In the genomic region with DNA sequence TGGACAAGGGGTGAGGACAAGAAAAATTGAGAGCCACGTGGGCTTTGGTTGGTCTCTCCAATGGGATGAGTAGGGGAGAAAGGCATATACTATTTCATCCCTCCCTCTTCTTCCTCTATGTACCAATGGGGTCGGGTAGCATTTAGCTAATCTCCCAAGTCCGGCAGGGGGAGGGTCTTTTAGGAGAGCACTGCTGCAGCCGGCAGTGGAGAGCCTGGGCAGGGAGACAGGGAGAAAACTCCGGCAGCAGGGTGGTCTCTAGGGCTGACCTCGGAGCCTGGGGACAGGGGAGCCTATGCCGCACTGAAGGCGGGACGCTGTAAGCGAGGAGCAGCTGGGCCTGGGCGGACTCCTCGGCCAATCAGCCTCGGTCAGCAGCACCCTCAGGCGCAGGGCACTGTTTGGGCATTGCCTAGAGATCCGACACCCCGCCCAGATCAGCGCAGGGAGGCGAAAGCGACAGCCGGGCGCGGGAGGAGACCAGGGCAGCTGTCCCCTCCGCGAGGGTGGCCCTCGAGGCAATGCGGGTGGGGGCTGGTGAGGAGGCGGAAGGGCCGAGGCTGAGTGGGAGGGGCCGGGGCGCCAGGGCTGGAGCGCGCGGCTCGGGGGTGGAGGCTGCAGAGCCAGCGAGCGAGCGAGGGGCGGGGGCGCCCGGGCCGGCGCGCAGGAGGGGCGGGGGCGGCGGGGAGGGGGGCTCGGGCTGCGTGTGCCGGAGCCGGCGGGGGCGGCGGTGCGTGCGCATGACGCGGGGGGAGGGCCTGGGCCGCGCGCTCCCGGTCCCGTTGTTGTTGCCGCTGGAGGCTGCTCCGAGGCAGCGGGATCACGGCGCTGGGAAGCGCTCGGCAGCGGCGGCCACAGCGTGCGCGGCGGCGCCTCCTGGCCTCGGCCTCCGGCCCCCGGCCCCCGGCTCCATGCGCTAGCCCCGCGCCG, we compare ENCODE assay signal across 8 cellular contexts. TPM values are rescaled to one million over a fixed set of nuclear protein-coding genes. Genes with fewer than 3 reads are reported as not detected.
A peak's percentile ranks its signal among the peaks of the same experiment; 100 is the strongest.
DNase-seq lines count a peak whose midpoint lies in the region; ATAC-seq lines count a peak whose summit lies in the region.

Gene AGAP3, plus strand, starts transcription at position 785 of the 930 bp plus-strand sequence. CDS start 267 bp downstream, outside the sequence.

- peaks cover 36 to 41% of the 10 kb centered on the region in 2 donors for H3K4me1 ChIP-seq in naive thymus-derived CD4-positive, alpha-beta T cell (ENCODE audit: control insufficient read depth in 2 of 2, insufficient read depth in 2 of 2, low read length in 2 of 2)

- peak within 1 kb of the TSS; percentile 68 for H3K4me3 ChIP-seq in naive thymus-derived CD4-positive, alpha-beta T cell (ENCODE audit: low read length)

- intact Hi-C loops in naive thymus-derived CD4-positive, alpha-beta T cell (cut with micrococcal nuclease) = loop anchor here (2.0 to 10.0 kb wide), 8 partner anchors 25 to 1941 kb away; partner anchors contain the start of genes KMT2C (in 1 of the 2), RHEB (in 1 of the 2), ZNF398 (in 1 of the 2) and ZNF862 (in 1 of the 2)

- CTCF ChIA-PET in naive thymus-derived CD4-positive, alpha-beta T cell (lab: Charles Lee) = interaction anchor here (1.1 to 3.4 kb wide), 3 partner anchors 24 to 113 kb away, joined by 3 to 15 read pairs (median 4); partner anchors contain the start of genes CDK5 and SLC4A2

- H3K36me3 Mint-ChIP-seq in IgD-negative memory B cell = no peaks in the 10 kb centered on the region
- H3K36me3 Mint-ChIP-seq in naive thymus-derived CD4-positive, alpha-beta T cell = peaks cover 0 to 1% (median 0%) of the 10 kb centered on the region in 5 donors

- ATAC-seq in GM21515 (IDR thresholded peaks at IDR 0.05; ENCODE audit: unreplicated experiment) = peak; percentile 38
- ATAC-seq in naive thymus-derived CD4-positive, alpha-beta T cell = peak; percentile 23

- H3K9me3 Mint-ChIP-seq in IgD-negative memory B cell = no peaks in the 10 kb centered on the region
- peaks cover 0 to 3% (median 0%) of the 10 kb centered on the region in 11 donors for H3K9me3 Mint-ChIP-seq in naive thymus-derived CD4-positive, alpha-beta T cell

- peak within 1 kb of the TSS; percentile 65 to 98 (median 90) for H3K27ac Mint-ChIP-seq in IgD-negative memory B cell
- peak within 1 kb of the TSS; percentile 56 to 96 (median 87) for H3K27ac Mint-ChIP-seq in naive thymus-derived CD4-positive, alpha-beta T cell

- peaks cover 10 to 23% (median 22%) of the 10 kb centered on the region in 3 donors for H3K4me1 Mint-ChIP-seq in IgD-negative memory B cell
- peaks cover 31 to 55% (median 41%) of the 10 kb centered on the region in 7 donors for H3K4me1 Mint-ChIP-seq in naive thymus-derived CD4-positive, alpha-beta T cell

- H3K36me3 ChIP-seq in naive thymus-derived CD4-positive, alpha-beta T cell (ENCODE audit: control insufficient read depth in 2 of 3, insufficient read depth in 3 of 3, low read length in 3 of 3) = no peaks in the 10 kb centered on the region

- H3K27ac ChIP-seq in naive thymus-derived CD4-positive, alpha-beta T cell (ENCODE audit: low read depth, low read length) = peak within 1 kb of the TSS; percentile 68
- H3K27ac ChIP-seq in temporal lobe (ENCODE audit: low read depth, low read length) = peak within 1 kb of the TSS; percentile 93

- DNase-seq in DMS 273 treated with DMSO at 0.1 percent for 48 hours (lab: John Stamatoyannopoulos, UW) = peak; percentile 89
- DNase-seq in RKO (ENCODE audit: low spot score) = peak; percentile 87
- peak; percentile 86 for DNase-seq in activated effector memory CD4-positive, alpha-beta T cell treated with anti-CD3 and anti-CD28 coated beads, Interleukin-2, amount 50 U/mL, for 16 hours
- peak; percentile 55 for DNase-seq in fibroblast of peridontal ligament (ENCODE audit: extremely low read depth)
- DNase-seq in naive thymus-derived CD4-positive, alpha-beta T cell = peak; percentile 41 to 75 (median 50)

- no peaks in the 10 kb centered on the region for H3K9me3 ChIP-seq in naive thymus-derived CD4-positive, alpha-beta T cell (ENCODE audit: control insufficient read depth in 2 of 3, low read length in 3 of 3)

- H3K27me3 Mint-ChIP-seq in IgD-negative memory B cell = no peaks in the 10 kb centered on the region
- H3K27me3 Mint-ChIP-seq in naive thymus-derived CD4-positive, alpha-beta T cell = peaks cover 0 to 14% (median 0%) of the 10 kb centered on the region in 5 donors

- POLR2A ChIA-PET in naive thymus-derived CD4-positive, alpha-beta T cell (lab: Charles Lee) = interaction anchor here (0.9 to 3.0 kb wide), 6 partner anchors 26 to 111 kb away, joined by 3 to 14 read pairs (median 3); partner anchors contain the start of gene SLC4A2

- H3K4me3 Mint-ChIP-seq in IgD-negative memory B cell = peak within 1 kb of the TSS; percentile 88 to 95 (median 90)
- H3K4me3 Mint-ChIP-seq in naive thymus-derived CD4-positive, alpha-beta T cell = peak within 1 kb of the TSS; percentile 87 to 97 (median 92)

- no peaks in the 10 kb centered on the region for H3K27me3 ChIP-seq in naive thymus-derived CD4-positive, alpha-beta T cell (ENCODE audit: control insufficient read depth in 2 of 2, insufficient read depth in 2 of 2, low read length in 2 of 2)

RNA-seq across cellular contexts. Expression of gene AGAP3, which starts in this region (rescaled TPM):
- 3.5 TPM for polyA plus RNA-seq in IgD-negative memory B cell
- total RNA-seq in naive thymus-derived CD4-positive, alpha-beta T cell = 10 to 100 TPM; 27.4 to 70.6 (median 37.2) TPM
- 1 to 10 TPM; 6.0 to 6.5 TPM for polyA plus RNA-seq in naive thymus-derived CD4-positive, alpha-beta T cell
- total RNA-seq in temporal lobe = 65.9 TPM

Comparison
In these comparisons a context has a peak if more than half of its experiments do, and no peak if none do; other contexts are left out.
1. Peak in every context shown above with its lines: DNase-seq, ATAC-seq, H3K4me3 ChIP-seq and H3K27ac ChIP-seq.